Comparison of ENCODE assay signal across 8 cellular contexts in genomic region chr6:159788276-159788675, GRCh38. TPM values are rescaled to one million over a fixed set of nuclear protein-coding genes. Genes with fewer than 3 reads are reported as not detected.
DNase-seq lines count a peak whose midpoint lies in the region; ATAC-seq, FAIRE-seq and TF ChIP-seq lines count a peak whose summit lies in the region.

No MANE protein-coding gene starts in this region.

- FAIRE-seq in D721Med (lab: Jason Lieb, UNC), result no peak

- H3K4me3 ChIP-seq in iPS-15b (ENCODE audit: low read depth, low read length), result peak overlapping the region; percentile 89

- peaks cover 73% of the 10 kb centered on the region for H3K36me3 Mint-ChIP-seq in activated T-helper 2 cell treated with anti-CD3 and anti-CD28 coated beads, Interferon-gamma antibody, Interleukin-2, Interleukin-4, amounts not matched to agents 10 μg/mL and 5 μg/mL and 100 μg/mL, durations not matched to agents 14 hours and 24 hours and 36 hours (ENCODE audit: low read depth)

- peak overlapping the region; percentile 92 for H3K9ac ChIP-seq in iPS-15b (ENCODE audit: low read depth, low read length)

- H3K4me3 Mint-ChIP-seq in activated T-helper 2 cell treated with anti-CD3 and anti-CD28 coated beads, Interferon-gamma antibody, Interleukin-2, Interleukin-4, amounts not matched to agents 10 μg/mL and 5 μg/mL and 100 μg/mL, durations not matched to agents 14 hours and 24 hours and 36 hours (ENCODE audit: low read depth), result peak overlapping the region; percentile 96
- peak overlapping the region; percentile 93 to 96 for H3K4me3 Mint-ChIP-seq in stimulated activated naive CD8-positive, alpha-beta T cell treated with anti-CD3 and anti-CD28 coated beads, Interleukin-15, amount 100 ng/mL, for 72 hours

- H3K27ac Mint-ChIP-seq in activated T-helper 2 cell treated with anti-CD3 and anti-CD28 coated beads, Interferon-gamma antibody, Interleukin-2, Interleukin-4, amounts not matched to agents 10 μg/mL and 5 μg/mL and 100 μg/mL, durations not matched to agents 14 hours and 24 hours and 36 hours, result peak overlapping the region; percentile 86
- H3K27ac Mint-ChIP-seq in stimulated activated naive CD8-positive, alpha-beta T cell treated with anti-CD3 and anti-CD28 coated beads, Interleukin-15, amount 100 ng/mL, for 72 hours, result peak overlapping the region; percentile 97

- intact Hi-C loops in activated T-helper 2 cell treated with anti-CD3 and anti-CD28 coated beads, Interferon-gamma antibody, Interleukin-2, Interleukin-4, amounts not matched to agents 10 μg/mL and 5 μg/mL and 100 μg/mL, durations not matched to agents 14 hours and 24 hours and 36 hours (cut with micrococcal nuclease), result loop anchor here (2.0 kb wide), 1 partner anchor 181 kb away; the partner anchor contains the start of gene IGF2R

- H3K27me3 ChIP-seq in iPS-15b (ENCODE audit: control insufficient read depth, insufficient read depth, low read length), result no peaks in the 10 kb centered on the region

- peak overlapping the region; percentile 92 for H3K27ac ChIP-seq in KOPT-K1 (ENCODE audit: low read depth, low read length, poor library complexity, severe bottlenecking)

- H3K36me3 ChIP-seq in KOPT-K1 (ENCODE audit: insufficient read depth, low read length) (peaks cover 70% of the 10 kb centered on the region), iPS-15b (ENCODE audit: control insufficient read depth, insufficient read depth, low read length) (peaks cover 4% of the 10 kb centered on the region)

- no peaks in the 10 kb centered on the region for H3K27me3 Mint-ChIP-seq in activated T-helper 2 cell treated with anti-CD3 and anti-CD28 coated beads, Interferon-gamma antibody, Interleukin-2, Interleukin-4, amounts not matched to agents 10 μg/mL and 5 μg/mL and 100 μg/mL, durations not matched to agents 14 hours and 24 hours and 36 hours (ENCODE audit: low read depth)
- no peaks in the 10 kb centered on the region for H3K27me3 Mint-ChIP-seq in stimulated activated naive CD8-positive, alpha-beta T cell treated with anti-CD3 and anti-CD28 coated beads, Interleukin-15, amount 100 ng/mL, for 72 hours

- peaks cover 6% of the 10 kb centered on the region for H3K4me1 ChIP-seq in iPS-15b (ENCODE audit: control insufficient read depth, insufficient read depth, low read length)

- TF ChIP-seq CTCF in D721Med (IDR thresholded peaks at IDR 0.05; ENCODE audit: insufficient read depth, missing control alignments), result no peak

- no peak for DNase-seq in activated T-helper 2 cell treated with anti-CD3 and anti-CD28 coated beads, Interferon-gamma antibody, Interleukin-2, Interleukin-4, amounts not matched to agents 10 μg/mL and 5 μg/mL and 100 μg/mL, durations not matched to agents 14 hours and 24 hours and 36 hours (ENCODE audit: low spot score)
- DNase-seq in stimulated activated naive CD8-positive, alpha-beta T cell treated with anti-CD3 and anti-CD28 coated beads, Interleukin-15, amount 100 ng/mL, for 72 hours, result no peak
- DNase-seq in SW480 (ENCODE audit: low spot score) (no peak), AG08395 (ENCODE audit: low spot score) (no peak), D721Med (ENCODE audit: insufficient read length, low spot score) (no peak)

- peaks cover 45% of the 10 kb centered on the region for H3K4me1 Mint-ChIP-seq in activated T-helper 2 cell treated with anti-CD3 and anti-CD28 coated beads, Interferon-gamma antibody, Interleukin-2, Interleukin-4, amounts not matched to agents 10 μg/mL and 5 μg/mL and 100 μg/mL, durations not matched to agents 14 hours and 24 hours and 36 hours (ENCODE audit: low read depth)
- peaks cover 70% of the 10 kb centered on the region for H3K4me1 Mint-ChIP-seq in stimulated activated naive CD8-positive, alpha-beta T cell treated with anti-CD3 and anti-CD28 coated beads, Interleukin-15, amount 100 ng/mL, for 72 hours

- no peaks in the 10 kb centered on the region for H3K9me3 Mint-ChIP-seq in activated T-helper 2 cell treated with anti-CD3 and anti-CD28 coated beads, Interferon-gamma antibody, Interleukin-2, Interleukin-4, amounts not matched to agents 10 μg/mL and 5 μg/mL and 100 μg/mL, durations not matched to agents 14 hours and 24 hours and 36 hours
- no peaks in the 10 kb centered on the region for H3K9me3 Mint-ChIP-seq in stimulated activated naive CD8-positive, alpha-beta T cell treated with anti-CD3 and anti-CD28 coated beads, Interleukin-15, amount 100 ng/mL, for 72 hours

- no peak for ATAC-seq in stimulated activated naive CD8-positive, alpha-beta T cell treated with anti-CD3 and anti-CD28 coated beads, Interleukin-15, amount 100 ng/mL, for 72 hours
- no peak for ATAC-seq in GM19467 (IDR thresholded peaks at IDR 0.05; ENCODE audit: unreplicated experiment)

- H3K9me3 ChIP-seq in KOPT-K1 (ENCODE audit: insufficient read depth, low read length, poor library complexity, severe bottlenecking) (no peaks in the 10 kb centered on the region), iPS-15b (ENCODE audit: control insufficient read depth, insufficient read depth, low read length) (no peaks in the 10 kb centered on the region)

RNA-seq across cellular contexts. Expression of gene TCP1, which starts 1.1 kb away (rescaled TPM):
- total RNA-seq in activated T-helper 2 cell treated with anti-CD3 and anti-CD28 coated beads, Interferon-gamma antibody, Interleukin-2, Interleukin-4, amounts not matched to agents 10 μg/mL and 5 μg/mL and 100 μg/mL, durations not matched to agents 14 hours and 24 hours and 36 hours, result 431 and 438 TPM in 2 replicates

RNA-seq across cellular contexts. Expression of gene MRPL18, which starts 2.0 kb away (rescaled TPM):
- total RNA-seq in activated T-helper 2 cell treated with anti-CD3 and anti-CD28 coated beads, Interferon-gamma antibody, Interleukin-2, Interleukin-4, amounts not matched to agents 10 μg/mL and 5 μg/mL and 100 μg/mL, durations not matched to agents 14 hours and 24 hours and 36 hours, result 96.0 and 101 TPM in 2 replicates

RNA-seq across cellular contexts. Expression of gene PNLDC1, which starts 11.8 kb away (rescaled TPM):
- 0.32 and 0.74 TPM in 2 replicates for total RNA-seq in activated T-helper 2 cell treated with anti-CD3 and anti-CD28 coated beads, Interferon-gamma antibody, Interleukin-2, Interleukin-4, amounts not matched to agents 10 μg/mL and 5 μg/mL and 100 μg/mL, durations not matched to agents 14 hours and 24 hours and 36 hours

RNA-seq across cellular contexts. Expression of gene ACAT2, which starts 26.4 kb away (rescaled TPM):
- 108 and 109 TPM in 2 replicates for total RNA-seq in activated T-helper 2 cell treated with anti-CD3 and anti-CD28 coated beads, Interferon-gamma antibody, Interleukin-2, Interleukin-4, amounts not matched to agents 10 μg/mL and 5 μg/mL and 100 μg/mL, durations not matched to agents 14 hours and 24 hours and 36 hours
